In the genomic region with DNA sequence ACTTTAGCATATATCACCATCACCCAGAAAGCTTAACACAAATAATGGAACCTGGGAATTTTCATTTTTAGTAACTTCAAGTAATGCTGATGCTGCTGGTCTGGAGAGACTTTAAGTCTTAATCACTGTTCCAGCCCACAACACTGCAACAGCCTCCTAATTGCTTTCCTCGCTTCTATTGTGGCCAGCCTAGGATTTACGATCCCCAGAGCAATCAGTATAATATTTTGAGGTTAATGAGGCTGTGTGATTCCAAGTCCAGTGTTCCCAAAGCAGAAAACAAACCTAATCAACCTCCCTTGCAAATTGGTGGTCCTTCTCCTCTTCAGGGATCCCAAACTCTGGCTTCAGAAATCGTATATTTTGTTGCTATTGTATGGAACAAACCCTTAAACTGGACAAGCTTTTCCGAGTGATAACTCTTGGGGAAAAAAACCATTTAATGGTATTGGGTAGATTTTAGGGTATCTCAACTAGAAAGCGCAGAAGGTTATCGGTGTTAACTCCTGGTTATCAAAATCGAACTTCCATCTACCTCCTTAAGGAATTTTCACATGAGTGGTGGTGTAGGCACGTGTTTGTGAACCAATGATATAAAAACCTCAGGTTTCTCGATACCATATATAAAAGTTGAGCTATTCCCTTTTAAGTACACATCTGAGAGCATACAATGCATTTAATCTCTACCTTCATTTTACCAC, we compare ENCODE assay signal across 9 cellular contexts. TPM values are rescaled to one million over a fixed set of nuclear protein-coding genes. Genes with fewer than 3 reads are reported as not detected.
A peak's percentile ranks its signal among the peaks of the same experiment; 100 is the strongest.
DNase-seq lines count a peak whose midpoint lies in the region; ATAC-seq, FAIRE-seq and TF ChIP-seq lines count a peak whose summit lies in the region.
"Had no signal": no experiment of that assay in that cellular context is flagged by ENCODE, and none has a peak within 500 bp of the region (broad histone marks: within the 10 kb centered on the region; RNA-seq: fewer than 3 reads in every experiment).

No MANE protein-coding gene starts in this region.

- peaks cover 58% of the 10 kb centered on the region for H3K79me2 ChIP-seq in K562 (ENCODE audit: control insufficient read depth, insufficient read depth, low read length)

- no peaks in the 10 kb centered on the region for H3K27me3 ChIP-seq in K562 (ENCODE audit: control insufficient read depth in 2 of 2, insufficient read depth in 2 of 2, low read length in 2 of 2)

- H3K36me3 Mint-ChIP-seq in mesothelial cell of epicardium = no peaks in the 10 kb centered on the region

- H4K20me1 ChIP-seq in K562 (replicated peaks; ENCODE audit: control insufficient read depth, insufficient read depth, low read length) = peaks cover 26% of the 10 kb centered on the region

- CTCF ChIA-PET in A549 (lab: Yijun Ruan, JAX) (interaction anchor here (0.9 to 1.7 kb wide), 4 partner anchors 38 to 338 kb away, joined by 3 to 6 read pairs (median 4); a partner anchor contains a TSS), K562 (lab: Yijun Ruan, JAX; ENCODE audit: low intra/inter-chr PET ratio) (no interaction called here)

- peak overlapping the region; percentile 83 to 95 for H3K9ac ChIP-seq in K562 (ENCODE audit: insufficient read depth in 1 of 2, low read depth in 2 of 2, low read length in 2 of 2)

- H3K9me3 Mint-ChIP-seq in mesothelial cell of epicardium = no peaks in the 10 kb centered on the region

- in situ Hi-C loops in K562 (cut with MboI) = no loop called here
- in situ Hi-C loops in GM13977 (cut with MboI; ENCODE audit: low pct_unique_long_range_greater_than_20kb, low sequenced_read_pairs, unreplicated experiment) = no loop called here

- H3K9me1 ChIP-seq in K562 (ENCODE audit: control insufficient read depth, insufficient read depth, low read length) = no peaks in the 10 kb centered on the region

- no peak for ATAC-seq in A549
- no peak for ATAC-seq in K562
- no peak for ATAC-seq in HG02763 (IDR thresholded peaks at IDR 0.05; ENCODE audit: unreplicated experiment)

- peaks cover 33% of the 10 kb centered on the region for H3K36me3 ChIP-seq in K562 (ENCODE audit: control insufficient read depth, insufficient read depth, low read length)

- H3K27me3 Mint-ChIP-seq in mesothelial cell of epicardium (ENCODE audit: low read depth) = no peaks in the 10 kb centered on the region

- TF ChIP-seq CTCF in A549 (IDR thresholded peaks at IDR 0.05) (no peak), K562 (IDR thresholded peaks at IDR 0.05 in 2 of 3, conservative IDR thresholded peaks at IDR 0.05 in 1 of 3; ENCODE audit: insufficient read depth in 2 of 3, low read depth in 1 of 3, low read length in 3 of 3) (no peak), mesothelial cell of epicardium (IDR thresholded peaks at IDR 0.05; ENCODE audit: unreplicated experiment) (no peak), GM13977 (IDR thresholded peaks at IDR 0.05; ENCODE audit: extremely low read depth, insufficient read depth, missing control alignments) (no peak)

- 13% methylated on average over 9 of the region's 9 CpGs for WGBS in A549 (ENCODE audit: missing lambda C conversion rate)
- 2% methylated on average over 9 of the region's 9 CpGs for WGBS in K562 (ENCODE audit: insufficient coverage, low coverage, missing lambda C conversion rate)

- H3K4me2 ChIP-seq in A549 = peak overlapping the region; percentile 91
- H3K4me2 ChIP-seq in K562 (ENCODE audit: insufficient read depth, low read length) = peak overlapping the region; percentile 94

- no peaks in the 10 kb centered on the region for H3K9me3 ChIP-seq in A549
- H3K9me3 ChIP-seq in K562 (replicated peaks; ENCODE audit: control insufficient read depth, insufficient read depth, low read depth, low read length) = no peaks in the 10 kb centered on the region

- peak overlapping the region; percentile 73 to 88 for H3K27ac ChIP-seq in A549
- H3K27ac ChIP-seq in K562 (ENCODE audit: extremely low read depth, low read depth, low read length) = peak overlapping the region; percentile 82

- TF ChIP-seq POLR2A in A549 (IDR thresholded peaks at IDR 0.05; ENCODE audit: low read length) = no peak
- peak; percentile 60 for TF ChIP-seq POLR2A in K562 (conservative IDR thresholded peaks at IDR 0.05)

- H3K27ac Mint-ChIP-seq in mesothelial cell of epicardium = peak overlapping the region; percentile 91

- peaks cover 42% of the 10 kb centered on the region for H3K4me1 Mint-ChIP-seq in mesothelial cell of epicardium

- POLR2A ChIA-PET in A549 (lab: Yijun Ruan, JAX) = interaction anchor here (0.7 to 2.4 kb wide), 2 partner anchors 37 to 338 kb away, joined by 3 to 32 read pairs; a partner anchor contains a TSS
- POLR2A ChIA-PET in K562 (lab: Yijun Ruan, JAX) = interaction anchor here (1.2 to 2.2 kb wide), 2 partner anchors 37 to 95 kb away, joined by 3 to 16 read pairs; a partner anchor contains a TSS

- intact Hi-C loops in K562 (cut with micrococcal nuclease) = no loop called here

- H2AFZ ChIP-seq in K562 (ENCODE audit: low read depth, low read length) = no peak overlapping the region

- TF ChIP-seq EP300 in A549 (IDR thresholded peaks at IDR 0.05) = no peak
- no peak for TF ChIP-seq EP300 in K562 (IDR thresholded peaks at IDR 0.05; ENCODE audit: low read length)

- H3K4me1 ChIP-seq in A549 (peaks cover 49% of the 10 kb centered on the region), K562 (replicated peaks in 1 of 2; ENCODE audit: control insufficient read depth in 2 of 2, insufficient read depth in 2 of 2, low read length in 2 of 2) (peaks cover 5 to 29% of the 10 kb centered on the region in 2 experiments; a peak in 4 of 5 replicates)

- peak overlapping the region; percentile 60 for H3K4me3 ChIP-seq in A549
- H3K4me3 ChIP-seq in K562 = peak overlapping the region; percentile 60

- DNase-seq in A549 (ENCODE audit: low read depth in 1 of 2, low spot score in 1 of 2) (no peak), HT-29 (ENCODE audit: low spot score) (peak; percentile 49), K562 (ENCODE audit: extremely low read depth in 1 of 4, low spot score in 3 of 4) (peak in 1 of 4 experiments; percentile 17), mesothelial cell of epicardium (ENCODE audit: low spot score in 2 of 2, unreplicated experiment in 2 of 2) (no peak), AML-193 (lab: John Stamatoyannopoulos, UW) (no peak), GM13977 (ENCODE audit: low spot score) (no peak), Kasumi-1 (lab: John Stamatoyannopoulos, UW) (no peak)

- no peak for TF ChIP-seq RAD21 in A549 (conservative IDR thresholded peaks at IDR 0.05 in 1 of 2, IDR thresholded peaks at IDR 0.05 in 1 of 2)
- no peak for TF ChIP-seq RAD21 in K562 (CRISPR knock-in tag; conservative IDR thresholded peaks at IDR 0.05 in 1 of 2, IDR thresholded peaks at IDR 0.05 in 1 of 2)

- FAIRE-seq in A549 (lab: Jason Lieb, UNC) = no peak
- no peak for FAIRE-seq in K562 (lab: Jason Lieb, UNC)
- FAIRE-seq: colon had no signal

- BruUV-seq in K562 (replicated peaks; lab: Mats Ljungman, UMichigan) = no TSS peak

- H3K4me3 Mint-ChIP-seq in mesothelial cell of epicardium = peak overlapping the region; percentile 75

TF ChIP-seq in A549, 52 proteins besides CTCF, POLR2A, EP300 and RAD21:
- TF ChIP-seq HOXB5 (CRISPR knock-in tag; IDR thresholded peaks at IDR 0.05) (no peak), RARB (CRISPR knock-in tag; IDR thresholded peaks at IDR 0.05) (0 out of 2 replicates have a peak, but pooled peaks have one; percentile 31)

TF ChIP-seq in K562, 482 proteins besides CTCF, POLR2A, EP300 and RAD21 (continues in another document):
- TF ChIP-seq ELF4 (CRISPR knock-in tag; IDR thresholded peaks at IDR 0.05) = no peak
- TF ChIP-seq ZBTB7A (IDR thresholded peaks at IDR 0.05; ENCODE audit: borderline replicate concordance, control insufficient read depth, low read depth, low read length) = no peak
- TF ChIP-seq, protein P1, sequence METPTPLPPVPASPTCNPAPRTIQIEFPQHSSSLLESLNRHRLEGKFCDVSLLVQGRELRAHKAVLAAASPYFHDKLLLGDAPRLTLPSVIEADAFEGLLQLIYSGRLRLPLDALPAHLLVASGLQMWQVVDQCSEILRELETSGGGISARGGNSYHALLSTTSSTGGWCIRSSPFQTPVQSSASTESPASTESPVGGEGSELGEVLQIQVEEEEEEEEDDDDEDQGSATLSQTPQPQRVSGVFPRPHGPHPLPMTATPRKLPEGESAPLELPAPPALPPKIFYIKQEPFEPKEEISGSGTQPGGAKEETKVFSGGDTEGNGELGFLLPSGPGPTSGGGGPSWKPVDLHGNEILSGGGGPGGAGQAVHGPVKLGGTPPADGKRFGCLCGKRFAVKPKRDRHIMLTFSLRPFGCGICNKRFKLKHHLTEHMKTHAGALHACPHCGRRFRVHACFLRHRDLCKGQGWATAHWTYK (CRISPR knock-in tag; IDR thresholded peaks at IDR 0.05) = no peak
- TF ChIP-seq ZNF134 (CRISPR knock-in tag; conservative IDR thresholded peaks at IDR 0.05) = no peak
- TF ChIP-seq PRMT5 (CRISPR knock-in tag; IDR thresholded peaks at IDR 0.05) = no peak
- no peak for TF ChIP-seq XRCC4 (IDR thresholded peaks at IDR 0.05; ENCODE audit: extremely low read depth, insufficient read depth, insufficient read length)

RNA-seq across cellular contexts. Expression of a gene that starts 50.0 kb away (rescaled TPM):
- polyA plus RNA-seq in A549 (2011; rRNA removed) (26.7 and 27.5 TPM in 2 replicates), A549 (2017; fragmentation: RNase III; extraction: RNeasy Plus Mini Kit Qiagen cat#74134 plus additional on column Dnase treatment) (22.8 to 25.4 TPM (median 23.7 TPM) in 3 replicates), K562 (2011; rRNA removed) (0.28 and 0.42 TPM in 2 replicates), K562 (2014; fragmentation: Illumina TruSeq; extraction: Trizol) (0.18 TPM in 1 of 2 replicates, not detected in the other), K562 (2014; fragmentation: Nextera tagmentation; extraction: Ambion mirVana) (not detected), K562 (2014; rRNA removed) (0.43 and 1.2 TPM in 2 replicates)
- polyA plus RNA-seq in A549 (2012; cell fraction: cytosol; rRNA removed) = 52.7 and 54.8 TPM in 2 replicates
- polyA plus RNA-seq in A549 (2012; cell fraction: nucleus; rRNA removed) = 39.5 and 45.1 TPM in 2 replicates
- 2.6 and 2.8 TPM in 2 replicates for polyA minus RNA-seq in A549 (2011; rRNA and poly(A)+ RNA removed)
- 17.8 and 20.4 TPM in 2 replicates for total RNA-seq in HT-29 (2014; rRNA removed; shearing (Covaris generic))
- total RNA-seq in K562 (2011; cell fraction: chromatin; rRNA removed; ENCODE audit: low replicate concordance) = 0.72 and 1.8 TPM in 2 replicates
- total RNA-seq in K562 (2011; cell fraction: nucleolus; rRNA removed) = 1.3 and 1.7 TPM in 2 replicates
- 2.4 and 2.7 TPM in 2 replicates for total RNA-seq in K562 (2011; cell fraction: nucleoplasm; rRNA removed)
- total RNA-seq in K562 (2014; rRNA removed) (0.18 and 0.53 TPM in 2 replicates), K562 (2014; rRNA removed; fragmentation: Illumina TruSeq; extraction: Trizol) (0.58 and 1.4 TPM in 2 replicates), K562 (2015; rRNA removed; fragmentation: Illumina TruSeq; extraction: Trizol) (0.19 and 0.40 TPM in 2 replicates), K562 (2021) (0.76 and 0.82 TPM in 2 replicates), mesothelial cell of epicardium (11.6 to 12.4 TPM (median 11.7 TPM) in 3 replicates)
- 0.24 and 0.46 TPM in 2 replicates for polyA plus RNA-seq in K562 (2011; cell fraction: cytosol; rRNA removed)
- 1.7 and 2.6 TPM in 2 replicates for polyA plus RNA-seq in K562 (2011; cell fraction: nucleus; rRNA removed)
- polyA plus RNA-seq in K562 (2012) = 0.14 and 0.24 TPM in 2 replicates
- 0.21 TPM in 1 of 2 replicates, not detected in the other for polyA minus RNA-seq in K562 (2011; rRNA and poly(A)+ RNA removed)
- polyA minus RNA-seq in K562 (2011; cell fraction: cytosol; rRNA and poly(A)+ RNA removed) = not detected in 2 replicates
- polyA minus RNA-seq in K562 (2011; cell fraction: nucleus; rRNA and poly(A)+ RNA removed) = 0.67 and 1.4 TPM in 2 replicates
